ENCODE assay signal across 1 cellular context in the genomic region with DNA sequence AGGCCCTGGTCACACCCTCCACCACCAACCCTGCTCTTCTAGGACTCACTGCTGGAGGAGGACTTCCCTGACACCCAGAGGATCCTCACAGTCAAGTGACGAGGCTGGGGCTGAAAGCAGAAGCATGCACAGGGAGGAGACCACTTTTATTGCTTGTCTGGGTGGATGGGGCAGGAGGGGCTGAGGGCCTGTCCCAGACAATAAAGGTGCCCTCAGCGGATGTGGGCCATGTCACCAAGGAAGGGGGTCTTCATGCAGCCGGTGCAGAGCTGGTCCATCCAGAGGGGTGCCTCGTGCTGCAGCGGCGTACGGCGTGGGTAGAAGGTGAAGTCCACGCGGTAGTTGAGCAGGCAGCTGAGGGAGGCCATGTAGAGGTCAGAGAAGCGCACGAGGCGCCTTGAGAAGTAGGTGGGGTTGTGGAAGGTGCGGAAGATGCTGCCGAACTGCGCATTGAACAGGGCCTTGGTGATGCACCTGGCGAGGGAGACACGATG.
TF ChIP-seq lines count a peak whose summit lies in the region.

No MANE protein-coding gene starts in this region.

TF ChIP-seq in HepG2, 621 proteins besides CTCF, POLR2A, EP300 and RAD21:
- TF ChIP-seq SOX6 (IDR thresholded peaks at IDR 0.05): no peak
- TF ChIP-seq SOX6 (CRISPR knock-in tag; IDR thresholded peaks at IDR 0.05): no peak
- no peak for TF ChIP-seq ZSCAN29 (CRISPR knock-in tag; conservative IDR thresholded peaks at IDR 0.05)
- no peak for TF ChIP-seq ZNF556 (CRISPR knock-in tag; IDR thresholded peaks at IDR 0.05; ENCODE audit: borderline replicate concordance)
- TF ChIP-seq, protein P1, sequence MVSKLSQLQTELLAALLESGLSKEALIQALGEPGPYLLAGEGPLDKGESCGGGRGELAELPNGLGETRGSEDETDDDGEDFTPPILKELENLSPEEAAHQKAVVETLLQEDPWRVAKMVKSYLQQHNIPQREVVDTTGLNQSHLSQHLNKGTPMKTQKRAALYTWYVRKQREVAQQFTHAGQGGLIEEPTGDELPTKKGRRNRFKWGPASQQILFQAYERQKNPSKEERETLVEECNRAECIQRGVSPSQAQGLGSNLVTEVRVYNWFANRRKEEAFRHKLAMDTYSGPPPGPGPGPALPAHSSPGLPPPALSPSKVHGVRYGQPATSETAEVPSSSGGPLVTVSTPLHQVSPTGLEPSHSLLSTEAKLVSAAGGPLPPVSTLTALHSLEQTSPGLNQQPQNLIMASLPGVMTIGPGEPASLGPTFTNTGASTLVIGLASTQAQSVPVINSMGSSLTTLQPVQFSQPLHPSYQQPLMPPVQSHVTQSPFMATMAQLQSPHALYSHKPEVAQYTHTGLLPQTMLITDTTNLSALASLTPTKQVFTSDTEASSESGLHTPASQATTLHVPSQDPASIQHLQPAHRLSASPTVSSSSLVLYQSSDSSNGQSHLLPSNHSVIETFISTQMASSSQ (IDR thresholded peaks at IDR 0.05; ENCODE audit: low read depth): no peak
- TF ChIP-seq, protein P1 (CRISPR knock-in tag; IDR thresholded peaks at IDR 0.05; ENCODE audit: borderline replicate concordance): no peak
- TF ChIP-seq, protein P2, sequence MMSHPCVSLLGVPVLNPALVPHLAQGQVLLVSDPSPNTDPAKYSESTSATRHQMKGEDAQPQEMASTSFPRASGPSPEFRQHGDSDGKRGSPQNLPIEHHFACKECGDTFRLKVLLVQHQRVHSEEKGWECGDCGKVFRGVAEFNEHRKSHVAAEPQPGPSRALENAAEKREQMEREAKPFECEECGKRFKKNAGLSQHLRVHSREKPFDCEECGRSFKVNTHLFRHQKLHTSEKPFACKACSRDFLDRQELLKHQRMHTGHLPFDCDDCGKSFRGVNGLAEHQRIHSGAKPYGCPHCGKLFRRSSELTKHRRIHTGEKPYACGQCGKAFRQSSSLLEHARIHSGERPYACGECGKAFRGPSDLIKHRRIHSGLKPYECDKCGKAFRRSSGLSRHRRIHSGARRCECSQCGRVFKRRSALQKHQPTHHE (CRISPR knock-in tag; IDR thresholded peaks at IDR 0.05; ENCODE audit: borderline replicate concordance): no peak
- TF ChIP-seq NFYB (CRISPR knock-in tag; IDR thresholded peaks at IDR 0.05): no peak
- no peak for TF ChIP-seq SNRNP70 (IDR thresholded peaks at IDR 0.05; ENCODE audit: low read depth, low read length)
- TF ChIP-seq KAT7 (CRISPR knock-in tag; IDR thresholded peaks at IDR 0.05; ENCODE audit: borderline replicate concordance): no peak
- no peak for TF ChIP-seq ZSCAN22 (CRISPR knock-in tag; IDR thresholded peaks at IDR 0.05)
- no peak for TF ChIP-seq HNRNPK (IDR thresholded peaks at IDR 0.05; ENCODE audit: low read depth, low read length, poor library complexity, severe bottlenecking)
- no peak for TF ChIP-seq SRSF9 (IDR thresholded peaks at IDR 0.05; ENCODE audit: borderline replicate concordance, insufficient read depth, low read depth, low read length, poor library complexity, severe bottlenecking)
- TF ChIP-seq PBX3 (CRISPR knock-in tag; IDR thresholded peaks at IDR 0.05; ENCODE audit: borderline replicate concordance): no peak
- no peak for TF ChIP-seq U2AF2 (IDR thresholded peaks at IDR 0.05; ENCODE audit: low read depth, low read length)
- TF ChIP-seq CENPX (CRISPR knock-in tag; IDR thresholded peaks at IDR 0.05): no peak
- TF ChIP-seq EHMT2 (IDR thresholded peaks at IDR 0.05; ENCODE audit: borderline replicate concordance, low read depth, low read length): no peak
- TF ChIP-seq ZNF629 (CRISPR knock-in tag; conservative IDR thresholded peaks at IDR 0.05): no peak
- TF ChIP-seq FOXA3 (CRISPR knock-in tag; IDR thresholded peaks at IDR 0.05): no peak
- no peak for TF ChIP-seq ZNF770 (CRISPR knock-in tag; IDR thresholded peaks at IDR 0.05)
